In genomic region chr11:133808393-133809140, GRCh38 we compare ENCODE assay signal across 23 cellular contexts. TPM values are rescaled to one million over a fixed set of nuclear protein-coding genes. Genes with fewer than 3 reads are reported as not detected.
DNase-seq lines count a peak whose midpoint lies in the region; ATAC-seq and TF ChIP-seq lines count a peak whose summit lies in the region.
"Had no signal": no experiment of that assay in that cellular context is flagged by ENCODE, and none has a peak within 500 bp of the region (broad histone marks: within the 10 kb centered on the region; RNA-seq: fewer than 3 reads in every experiment).

No MANE protein-coding gene starts in this region.

- H3K4me3 ChIP-seq in choroid plexus epithelial cell (ENCODE audit: low read depth, low read length), result no peak overlapping the region
- peak overlapping the region in 3 of 8 donors; percentile 10 to 54 (median 23) for H3K4me3 ChIP-seq in spleen
- H3K4me3 ChIP-seq: SK-N-MC had no signal

- no peaks in the 10 kb centered on the region for H3K36me3 Mint-ChIP-seq in stimulated activated effector memory CD8-positive, alpha-beta T cell treated with anti-CD3 and anti-CD28 coated beads, Interleukin-12 subunit alpha, Interleukin-12 subunit beta, amount 100 ng/mL, for 72 hours
- H3K36me3 Mint-ChIP-seq: stimulated activated memory B cell treated with anti-CD40 and anti-IgM and Interleukin-4, amounts not matched to agents 10 μg/mL and 1 μg/mL and 100 μg/mL, for 72 hours had no signal

- intact Hi-C loops in cardiac septum (cut with DNase I) (no loop called here), left ventricle myocardium superior (cut with micrococcal nuclease) (no loop called here), spleen (cut with DNase I; ENCODE audit: low total_unique reads) (no loop called here)

- H3K9me3 Mint-ChIP-seq in stimulated activated effector memory CD8-positive, alpha-beta T cell treated with anti-CD3 and anti-CD28 coated beads, Interleukin-12 subunit alpha, Interleukin-12 subunit beta, amount 100 ng/mL, for 72 hours, result no peaks in the 10 kb centered on the region
- H3K9me3 Mint-ChIP-seq: activated T-helper 17 cell treated with anti-CD3 and anti-CD28 coated beads, Interleukin-2, amount 50 U/mL, for 72 hours; central memory CD8-positive, alpha-beta T cell had no signal

- TF ChIP-seq CTCF in choroid plexus epithelial cell (conservative IDR thresholded peaks at IDR 0.05; ENCODE audit: low read depth, low read length) (no peak), spleen (IDR thresholded peaks at IDR 0.05 in 8 of 11, conservative IDR thresholded peaks at IDR 0.05 in 3 of 11) (no peak)

- no peaks in the 10 kb centered on the region for H3K36me3 ChIP-seq in spleen
- H3K36me3 ChIP-seq: WERI-Rb-1 had no signal

- peak overlapping the region in 6 of 8 donors; percentile 16 to 80 (median 51) for H3K27ac ChIP-seq in spleen
- H3K27ac ChIP-seq: SK-N-MC, WERI-Rb-1 had no signal

- H3K4me3 Mint-ChIP-seq in stimulated activated effector memory CD8-positive, alpha-beta T cell treated with anti-CD3 and anti-CD28 coated beads, Interleukin-12 subunit alpha, Interleukin-12 subunit beta, amount 100 ng/mL, for 72 hours, result no peak overlapping the region
- H3K4me3 Mint-ChIP-seq: activated T-helper 17 cell treated with anti-CD3 and anti-CD28 coated beads, Interleukin-2, amount 50 U/mL, for 72 hours; central memory CD8-positive, alpha-beta T cell; stimulated activated memory B cell treated with anti-CD40 and anti-IgM and Interleukin-4, amounts not matched to agents 10 μg/mL and 1 μg/mL and 100 μg/mL, for 72 hours had no signal

- no peak for TF ChIP-seq POLR2A in spleen (IDR thresholded peaks at IDR 0.05)

- peak; percentile 53 for DNase-seq in cardiac septum (ENCODE audit: low spot score)
- no peak for DNase-seq in left ventricle myocardium superior
- peak; percentile 30 to 80 for DNase-seq in NOMO-1 (lab: John Stamatoyannopoulos, UW; ENCODE audit: unreplicated experiment in 2 of 2)
- DNase-seq in choroid plexus epithelial cell (ENCODE audit: low read depth), result peak; percentile 6
- no peak for DNase-seq in spleen
- no peak for DNase-seq in GM19240 (ENCODE audit: insufficient read length, low spot score)
- DNase-seq in NCI-H526 (lab: John Stamatoyannopoulos, UW), result no peak
- no peak for DNase-seq in stimulated activated effector memory CD8-positive, alpha-beta T cell treated with anti-CD3 and anti-CD28 coated beads, Interleukin-12 subunit alpha, Interleukin-12 subunit beta, amount 100 ng/mL, for 72 hours (ENCODE audit: low spot score in 2 of 2)
- DNase-seq: IMR-90, mammary epithelial cell, NCI-H1436, NCI-H2107, RPMI8226, T-helper 2 cell, WERI-Rb-1 had no signal

- ATAC-seq in left ventricle myocardium superior, result no peak
- ATAC-seq in stimulated activated effector memory CD8-positive, alpha-beta T cell treated with anti-CD3 and anti-CD28 coated beads, Interleukin-12 subunit alpha, Interleukin-12 subunit beta, amount 100 ng/mL, for 72 hours, result no peak
- ATAC-seq: activated T-helper 17 cell treated with anti-CD3 and anti-CD28 coated beads, Interleukin-2, amount 50 U/mL, for 72 hours; stimulated activated memory B cell treated with anti-CD40 and anti-IgM and Interleukin-4, amounts not matched to agents 10 μg/mL and 1 μg/mL and 100 μg/mL, for 72 hours had no signal

- H3K9me3 ChIP-seq in spleen, result no peaks in the 10 kb centered on the region

- peaks cover 0 to 3% (median 0%) of the 10 kb centered on the region in 7 donors for H3K27me3 ChIP-seq in spleen (replicated peaks in 1 of 7)

- H3K4me1 Mint-ChIP-seq in stimulated activated effector memory CD8-positive, alpha-beta T cell treated with anti-CD3 and anti-CD28 coated beads, Interleukin-12 subunit alpha, Interleukin-12 subunit beta, amount 100 ng/mL, for 72 hours, result no peaks in the 10 kb centered on the region
- H3K4me1 Mint-ChIP-seq: activated T-helper 17 cell treated with anti-CD3 and anti-CD28 coated beads, Interleukin-2, amount 50 U/mL, for 72 hours; central memory CD8-positive, alpha-beta T cell; stimulated activated memory B cell treated with anti-CD40 and anti-IgM and Interleukin-4, amounts not matched to agents 10 μg/mL and 1 μg/mL and 100 μg/mL, for 72 hours had no signal

- no peak overlapping the region for H3K27ac Mint-ChIP-seq in stimulated activated effector memory CD8-positive, alpha-beta T cell treated with anti-CD3 and anti-CD28 coated beads, Interleukin-12 subunit alpha, Interleukin-12 subunit beta, amount 100 ng/mL, for 72 hours
- H3K27ac Mint-ChIP-seq: activated T-helper 17 cell treated with anti-CD3 and anti-CD28 coated beads, Interleukin-2, amount 50 U/mL, for 72 hours; progenitor cell of endocrine pancreas; stimulated activated memory B cell treated with anti-CD40 and anti-IgM and Interleukin-4, amounts not matched to agents 10 μg/mL and 1 μg/mL and 100 μg/mL, for 72 hours had no signal

- WGBS in spleen, 5 donors, result 36 to 49% (median 43%) methylated on average over 13 of the region's 13 CpGs

- H3K4me1 ChIP-seq in spleen, result peaks cover 0 to 14% (median 3%) of the 10 kb centered on the region in 6 donors

RNA-seq across cellular contexts. Expression of gene SPATA19, which starts 36.7 kb away (rescaled TPM):
- total RNA-seq in cardiac septum, result not detected
- total RNA-seq in left ventricle myocardium superior, result not detected
- not detected for total RNA-seq in spleen
- under 1 TPM in 1 of 3 donors, not detected in 2; 0.15 TPM for polyA plus RNA-seq in spleen
- total RNA-seq: A172; activated T-helper 17 cell treated with anti-CD3 and anti-CD28 coated beads, Interleukin-2, amount 50 U/mL, for 72 hours; IMR-90; mammary epithelial cell; NCI-H460; progenitor cell of endocrine pancreas; skeletal muscle tissue had no signal
- polyA plus RNA-seq: IMR-90, mammary epithelial cell had no signal

Comparison
In these comparisons a context has a peak if more than half of its experiments do, and no peak if none do; other contexts are left out.
1. DNase-seq: peak in cardiac septum (single experiment), NOMO-1 (2 of 2) and choroid plexus epithelial cell (single experiment); none in left ventricle myocardium superior (single experiment), spleen (single experiment), GM19240 (single experiment), NCI-H526 (0 of 2) and stimulated activated effector memory CD8-positive, alpha-beta T cell treated with anti-CD3 and anti-CD28 coated beads, Interleukin-12 subunit alpha, Interleukin-12 subunit beta, amount 100 ng/mL, for 72 hours (0 of 2).